23 cellular contexts compared by ENCODE assay signal in the genomic region with DNA sequence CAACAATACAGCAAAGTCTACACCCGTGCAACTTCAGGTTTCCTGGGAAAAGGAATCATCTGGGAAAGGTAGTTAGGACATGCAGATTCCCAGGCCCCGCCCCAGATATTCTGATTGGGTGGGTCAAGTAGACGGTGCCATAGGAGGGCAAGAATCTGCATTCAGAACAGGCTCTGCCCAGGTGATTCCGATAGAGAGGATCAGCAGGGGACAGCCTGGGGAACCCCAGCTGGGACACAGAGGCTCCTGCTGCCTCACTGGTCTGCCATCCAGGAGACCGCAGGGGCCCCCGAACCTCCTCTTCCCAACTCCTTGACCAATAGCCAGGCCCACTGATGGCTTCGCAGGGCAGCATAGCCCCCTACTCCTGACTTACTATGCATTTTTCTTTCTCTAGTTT.
"Had no signal": no experiment of that assay in that cellular context is flagged by ENCODE, and none has a peak within 500 bp of the region (broad histone marks: within the 10 kb centered on the region; RNA-seq: fewer than 3 reads in every experiment).

No MANE protein-coding gene starts in this region.

- H3K27ac Mint-ChIP-seq: immature natural killer cell, memory B cell had no signal

- H3K27ac ChIP-seq: coronary artery, dorsolateral prefrontal cortex, esophagus squamous epithelium, gastroesophageal sphincter, heart left ventricle, hepatocyte, lower lobe of right lung had no signal

- H3K4me3 Mint-ChIP-seq: immature natural killer cell, memory B cell had no signal

- H3K79me2 ChIP-seq: hepatocyte had no signal

- H3K4me1 Mint-ChIP-seq: immature natural killer cell, memory B cell had no signal

- DNase-seq: dermis blood vessel endothelial cell; dorsolateral prefrontal cortex; effector CD4-positive, alpha-beta T cell; effector memory CD4-positive, alpha-beta T cell; esophagus squamous epithelium; foreskin fibroblast; heart left ventricle; hypothalamus; immature natural killer cell; islet precursor cell; kidney; kidney glomerular epithelial cell; left colon; left ventricle myocardium superior; lower lobe of right lung; mammary epithelial cell; mesendoderm; midbrain had no signal

- H3K9me3 Mint-ChIP-seq: memory B cell had no signal

- H3K36me3 Mint-ChIP-seq: immature natural killer cell, memory B cell had no signal

- H3K36me3 ChIP-seq: esophagus squamous epithelium, gastroesophageal sphincter, heart left ventricle, lower lobe of right lung had no signal

- H3K27me3 ChIP-seq: hepatocyte had no signal

- H3K9me3 ChIP-seq: esophagus squamous epithelium, gastroesophageal sphincter, heart left ventricle, lower lobe of right lung had no signal

- H2AFZ ChIP-seq: hepatocyte had no signal

- H3K4me3 ChIP-seq: coronary artery, dorsolateral prefrontal cortex, esophagus squamous epithelium, gastroesophageal sphincter, heart left ventricle, hepatocyte, lower lobe of right lung had no signal

- H3K4me2 ChIP-seq: hepatocyte had no signal

- H3K4me1 ChIP-seq: esophagus squamous epithelium, gastroesophageal sphincter, heart left ventricle, lower lobe of right lung had no signal

- ATAC-seq: gastroesophageal sphincter, heart left ventricle, left colon, left lobe of liver, left ventricle myocardium superior, lower lobe of right lung had no signal
